ENCODE assay signal across 2 cellular contexts in genomic region chr12:92854344-92854743, GRCh38.
TF ChIP-seq lines count a peak whose summit lies in the region.

No MANE protein-coding gene starts in this region.

TF ChIP-seq in K562, 482 proteins besides CTCF, POLR2A, EP300 and RAD21 (continued from another document):
- no peak for TF ChIP-seq TOE1 (IDR thresholded peaks at IDR 0.05; ENCODE audit: borderline replicate concordance)
- no peak for TF ChIP-seq TOE1 (CRISPR knock-in tag; IDR thresholded peaks at IDR 0.05; ENCODE audit: borderline replicate concordance, low read depth)
- no peak for TF ChIP-seq RBM25 (IDR thresholded peaks at IDR 0.05; ENCODE audit: low read depth, low read length, severe bottlenecking)
- TF ChIP-seq ATF2 (CRISPR knock-in tag; IDR thresholded peaks at IDR 0.05), result no peak
- no peak for TF ChIP-seq PYGO2 (tag; IDR thresholded peaks at IDR 0.05)
- TF ChIP-seq DEAF1 (CRISPR knock-in tag; IDR thresholded peaks at IDR 0.05), result no peak
- no peak for TF ChIP-seq TCF7 (IDR thresholded peaks at IDR 0.05; ENCODE audit: borderline replicate concordance)
- TF ChIP-seq RAD51 (IDR thresholded peaks at IDR 0.05; ENCODE audit: borderline replicate concordance, low read depth), result no peak
- TF ChIP-seq CHD2 (IDR thresholded peaks at IDR 0.05; ENCODE audit: low read depth, low read length), result no peak
- no peak for TF ChIP-seq ZNF445 (CRISPR knock-in tag; IDR thresholded peaks at IDR 0.05; ENCODE audit: low read depth)
- no peak for TF ChIP-seq ZFP36 (IDR thresholded peaks at IDR 0.05; ENCODE audit: low read depth, low read length, partially characterized antibody)
- no peak for TF ChIP-seq RBM34 (IDR thresholded peaks at IDR 0.05; ENCODE audit: borderline replicate concordance, insufficient read depth, low read length)
- TF ChIP-seq JUND (IDR thresholded peaks at IDR 0.05; ENCODE audit: borderline replicate concordance, low read depth, low read length), result peak; percentile 37; the same call in 1 of the 2 replicates
- TF ChIP-seq JUND (tag; IDR thresholded peaks at IDR 0.05; ENCODE audit: borderline replicate concordance, low read depth, low read length), result no peak
- TF ChIP-seq ZNF507 (tag; conservative IDR thresholded peaks at IDR 0.05), result no peak
- no peak for TF ChIP-seq E2F4 (CRISPR knock-in tag; IDR thresholded peaks at IDR 0.05; ENCODE audit: low read depth)
- TF ChIP-seq HMG20A (CRISPR knock-in tag; conservative IDR thresholded peaks at IDR 0.05), result no peak
- no peak for TF ChIP-seq SFPQ (IDR thresholded peaks at IDR 0.05; ENCODE audit: low read depth, low read length)
- TF ChIP-seq FOXM1 (IDR thresholded peaks at IDR 0.05; ENCODE audit: low read depth), result peak; percentile 26; the same call in 1 of the 2 replicates
- no peak for TF ChIP-seq FOXM1 (CRISPR knock-in tag; IDR thresholded peaks at IDR 0.05; ENCODE audit: low read depth)
- no peak for TF ChIP-seq CREB5 (CRISPR knock-in tag; IDR thresholded peaks at IDR 0.05)
- TF ChIP-seq ARID2 (IDR thresholded peaks at IDR 0.05), result no peak
- TF ChIP-seq MECOM (CRISPR knock-in tag; IDR thresholded peaks at IDR 0.05), result no peak

TF ChIP-seq in HepG2, 621 proteins besides CTCF, POLR2A, EP300 and RAD21 (continued from another document and continues in another):
- TF ChIP-seq YEATS4 (CRISPR knock-in tag; IDR thresholded peaks at IDR 0.05; ENCODE audit: borderline replicate concordance) (peak; percentile 27; the same call in 1 of the 2 replicates), PPARG (CRISPR knock-in tag; conservative IDR thresholded peaks at IDR 0.05) (no peak), GATAD2A (CRISPR knock-in tag; IDR thresholded peaks at IDR 0.05) (peak; percentile 75), ZFP36L2 (CRISPR knock-in tag; IDR thresholded peaks at IDR 0.05) (no peak), MNT (IDR thresholded peaks at IDR 0.05) (no peak), ATF4 (CRISPR knock-in tag; IDR thresholded peaks at IDR 0.05) (peak in 1 of 2 experiments; percentile 85; a peak in 2 of 4 replicates), RARA (CRISPR knock-in tag; IDR thresholded peaks at IDR 0.05) (peak; percentile 70), MXD3 (CRISPR knock-in tag; IDR thresholded peaks at IDR 0.05) (no peak), ZBTB33 (CRISPR knock-in tag; IDR thresholded peaks at IDR 0.05) (no peak), TOPORS (CRISPR knock-in tag; IDR thresholded peaks at IDR 0.05) (no peak), ZNF260 (CRISPR knock-in tag; IDR thresholded peaks at IDR 0.05; ENCODE audit: borderline replicate concordance, low read depth) (no peak), ZNF614 (CRISPR knock-in tag; IDR thresholded peaks at IDR 0.05; ENCODE audit: borderline replicate concordance) (no peak), BCL6 (CRISPR knock-in tag; IDR thresholded peaks at IDR 0.05) (peak; percentile 62), PAXIP1 (CRISPR knock-in tag; conservative IDR thresholded peaks at IDR 0.05) (0 out of 2 replicates have a peak, but pooled peaks have one; percentile 43), HMG20A (CRISPR knock-in tag; IDR thresholded peaks at IDR 0.05; ENCODE audit: borderline replicate concordance) (peak; percentile 56; the same call in 1 of the 2 replicates), ZNF775 (CRISPR knock-in tag; IDR thresholded peaks at IDR 0.05; ENCODE audit: borderline replicate concordance) (0 out of 2 replicates have a peak, but pooled peaks have one; percentile 68), HOXA3 (CRISPR knock-in tag; IDR thresholded peaks at IDR 0.05) (0 out of 2 replicates have a peak, but pooled peaks have one; percentile 12), ZNF768 (CRISPR knock-in tag; IDR thresholded peaks at IDR 0.05) (no peak), ZMYM2 (CRISPR knock-in tag; IDR thresholded peaks at IDR 0.05) (0 out of 2 replicates have a peak, but pooled peaks have one; percentile 36), MED1 (CRISPR knock-in tag; IDR thresholded peaks at IDR 0.05) (peak; percentile 38), ZMYM4 (CRISPR knock-in tag; IDR thresholded peaks at IDR 0.05) (peak; percentile 55; the same call in 1 of the 2 replicates), HDAC6 (IDR thresholded peaks at IDR 0.05; ENCODE audit: low read depth, low read length) (no peak), TFDP2 (CRISPR knock-in tag; IDR thresholded peaks at IDR 0.05) (no peak), ZNF574 (CRISPR knock-in tag; IDR thresholded peaks at IDR 0.05) (peak; percentile 21; the same call in 1 of the 2 replicates), ZNF644 (CRISPR knock-in tag; IDR thresholded peaks at IDR 0.05; ENCODE audit: low read depth) (0 out of 2 replicates have a peak, but pooled peaks have one; percentile 47), ARID5B (CRISPR knock-in tag; IDR thresholded peaks at IDR 0.05) (peak; percentile 61), ZNF292 (CRISPR knock-in tag; IDR thresholded peaks at IDR 0.05; ENCODE audit: borderline replicate concordance, low read depth) (peak; percentile 24; the same call in 1 of the 2 replicates), ZNF333 (CRISPR knock-in tag; IDR thresholded peaks at IDR 0.05; ENCODE audit: borderline replicate concordance) (no peak), ZSCAN29 (CRISPR knock-in tag; conservative IDR thresholded peaks at IDR 0.05) (no peak), SAP130 (CRISPR knock-in tag; IDR thresholded peaks at IDR 0.05; ENCODE audit: low read depth) (0 out of 2 replicates have a peak, but pooled peaks have one; percentile 25), DPF2 (CRISPR knock-in tag; IDR thresholded peaks at IDR 0.05; ENCODE audit: borderline replicate concordance, low read depth) (0 out of 2 replicates have a peak, but pooled peaks have one; percentile 22)
